ENCODE assay signal across 1 cellular context in genomic region chr7:90346326-90347125, GRCh38.
A peak's percentile ranks its signal among the peaks of the same experiment; 100 is the strongest.
TF ChIP-seq lines count a peak whose summit lies in the region.

Gene GTPBP10, plus strand, starts transcription at chr7:90346716. Its CDS starts 26 bp downstream, at chr7:90346742.

TF ChIP-seq in HepG2, 621 proteins besides CTCF, POLR2A, EP300 and RAD21 (continued from another document and continues in another):
- 0 out of 2 replicates have a peak, but pooled peaks have one; percentile 42 for TF ChIP-seq ZBED4 (CRISPR knock-in tag; IDR thresholded peaks at IDR 0.05; ENCODE audit: borderline replicate concordance)
- peak; percentile 80; the same call in 1 of the 2 replicates for TF ChIP-seq SIN3B (IDR thresholded peaks at IDR 0.05; ENCODE audit: low read length)
- TF ChIP-seq, protein P1, sequence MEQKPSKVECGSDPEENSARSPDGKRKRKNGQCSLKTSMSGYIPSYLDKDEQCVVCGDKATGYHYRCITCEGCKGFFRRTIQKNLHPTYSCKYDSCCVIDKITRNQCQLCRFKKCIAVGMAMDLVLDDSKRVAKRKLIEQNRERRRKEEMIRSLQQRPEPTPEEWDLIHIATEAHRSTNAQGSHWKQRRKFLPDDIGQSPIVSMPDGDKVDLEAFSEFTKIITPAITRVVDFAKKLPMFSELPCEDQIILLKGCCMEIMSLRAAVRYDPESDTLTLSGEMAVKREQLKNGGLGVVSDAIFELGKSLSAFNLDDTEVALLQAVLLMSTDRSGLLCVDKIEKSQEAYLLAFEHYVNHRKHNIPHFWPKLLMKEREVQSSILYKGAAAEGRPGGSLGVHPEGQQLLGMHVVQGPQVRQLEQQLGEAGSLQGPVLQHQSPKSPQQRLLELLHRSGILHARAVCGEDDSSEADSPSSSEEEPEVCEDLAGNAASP (CRISPR knock-in tag; IDR thresholded peaks at IDR 0.05; ENCODE audit: borderline replicate concordance) = peak; percentile 35; the same call in 1 of the 2 replicates
- no peak for TF ChIP-seq CREB3 (CRISPR knock-in tag; IDR thresholded peaks at IDR 0.05)
- TF ChIP-seq ZBTB42 (CRISPR knock-in tag; IDR thresholded peaks at IDR 0.05) = no peak
- no peak for TF ChIP-seq ZNF746 (CRISPR knock-in tag; IDR thresholded peaks at IDR 0.05)
- TF ChIP-seq ZNF225 (CRISPR knock-in tag; IDR thresholded peaks at IDR 0.05) = peak; percentile 90
- peak; percentile 46; the same call in 1 of the 2 replicates for TF ChIP-seq ZMYM2 (CRISPR knock-in tag; IDR thresholded peaks at IDR 0.05)
- TF ChIP-seq KDM2A (CRISPR knock-in tag; IDR thresholded peaks at IDR 0.05; ENCODE audit: borderline replicate concordance, low read depth) = peak; percentile 95
- TF ChIP-seq RXRA (CRISPR knock-in tag; IDR thresholded peaks at IDR 0.05) = peak; percentile 59; the same call in 1 of the 2 replicates
- 0 out of 2 replicates have a peak, but pooled peaks have one; percentile 20 for TF ChIP-seq MAZ (IDR thresholded peaks at IDR 0.05; ENCODE audit: borderline replicate concordance, low read depth, low read length)
- TF ChIP-seq MAZ (CRISPR knock-in tag; IDR thresholded peaks at IDR 0.05; ENCODE audit: low read depth) = no peak
- TF ChIP-seq ATF7-NPFF (CRISPR knock-in tag; IDR thresholded peaks at IDR 0.05; ENCODE audit: low read depth) = peak; percentile 92
- peak; percentile 41; the same call in 1 of the 2 replicates for TF ChIP-seq SRF (IDR thresholded peaks at IDR 0.05; ENCODE audit: low read depth, low read length)
- peak; percentile 77 for TF ChIP-seq ARNT2 (CRISPR knock-in tag; IDR thresholded peaks at IDR 0.05; ENCODE audit: low read depth)
- TF ChIP-seq KAT2B (IDR thresholded peaks at IDR 0.05; ENCODE audit: borderline replicate concordance, low read depth, low read length) = no peak
- peak; percentile 42; the same call in 1 of the 2 replicates for TF ChIP-seq GATA4 (IDR thresholded peaks at IDR 0.05; ENCODE audit: borderline replicate concordance, low read depth)
- TF ChIP-seq, protein P2, sequence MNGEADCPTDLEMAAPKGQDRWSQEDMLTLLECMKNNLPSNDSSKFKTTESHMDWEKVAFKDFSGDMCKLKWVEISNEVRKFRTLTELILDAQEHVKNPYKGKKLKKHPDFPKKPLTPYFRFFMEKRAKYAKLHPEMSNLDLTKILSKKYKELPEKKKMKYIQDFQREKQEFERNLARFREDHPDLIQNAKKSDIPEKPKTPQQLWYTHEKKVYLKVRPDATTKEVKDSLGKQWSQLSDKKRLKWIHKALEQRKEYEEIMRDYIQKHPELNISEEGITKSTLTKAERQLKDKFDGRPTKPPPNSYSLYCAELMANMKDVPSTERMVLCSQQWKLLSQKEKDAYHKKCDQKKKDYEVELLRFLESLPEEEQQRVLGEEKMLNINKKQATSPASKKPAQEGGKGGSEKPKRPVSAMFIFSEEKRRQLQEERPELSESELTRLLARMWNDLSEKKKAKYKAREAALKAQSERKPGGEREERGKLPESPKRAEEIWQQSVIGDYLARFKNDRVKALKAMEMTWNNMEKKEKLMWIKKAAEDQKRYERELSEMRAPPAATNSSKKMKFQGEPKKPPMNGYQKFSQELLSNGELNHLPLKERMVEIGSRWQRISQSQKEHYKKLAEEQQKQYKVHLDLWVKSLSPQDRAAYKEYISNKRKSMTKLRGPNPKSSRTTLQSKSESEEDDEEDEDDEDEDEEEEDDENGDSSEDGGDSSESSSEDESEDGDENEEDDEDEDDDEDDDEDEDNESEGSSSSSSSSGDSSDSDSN (CRISPR knock-in tag; IDR thresholded peaks at IDR 0.05) = peak; percentile 46; the same call in 1 of the 2 replicates
- TF ChIP-seq MBD4 (IDR thresholded peaks at IDR 0.05; ENCODE audit: borderline replicate concordance, low read length) = no peak
- TF ChIP-seq MTA1 (CRISPR knock-in tag; IDR thresholded peaks at IDR 0.05; ENCODE audit: borderline replicate concordance) = peak; percentile 69; the same call in 1 of the 2 replicates
- TF ChIP-seq HCFC1 (IDR thresholded peaks at IDR 0.05; ENCODE audit: low read depth, low read length) = peak; percentile 76
- no peak; the same call in 1 of the 2 replicates for TF ChIP-seq NR0B2 (CRISPR knock-in tag; IDR thresholded peaks at IDR 0.05)
- TF ChIP-seq MEIS1 (CRISPR knock-in tag; IDR thresholded peaks at IDR 0.05; ENCODE audit: borderline replicate concordance) = peak; percentile 78; the same call in 1 of the 2 replicates
- 0 out of 2 replicates have a peak, but pooled peaks have one; percentile 47 for TF ChIP-seq KLF13 (CRISPR knock-in tag; IDR thresholded peaks at IDR 0.05)
- TF ChIP-seq ZNF691 (CRISPR knock-in tag; IDR thresholded peaks at IDR 0.05; ENCODE audit: borderline replicate concordance, low read depth) = no peak; the same call in 1 of the 2 replicates
- peak; percentile 92; the same call in 1 of the 2 replicates for TF ChIP-seq ZIK1 (CRISPR knock-in tag; IDR thresholded peaks at IDR 0.05; ENCODE audit: borderline replicate concordance, low read depth)
- TF ChIP-seq PHF8 (CRISPR knock-in tag; IDR thresholded peaks at IDR 0.05) = peak; percentile 92
- peak; percentile 43; the same call in 1 of the 2 replicates for TF ChIP-seq ZNF616 (CRISPR knock-in tag; IDR thresholded peaks at IDR 0.05; ENCODE audit: low read depth)
- peak; percentile 98 for TF ChIP-seq CREB1 (IDR thresholded peaks at IDR 0.05)
- peak; percentile 100 for TF ChIP-seq CREB1 (CRISPR knock-in tag; IDR thresholded peaks at IDR 0.05)
- peak; percentile 88; the same call in 1 of the 2 replicates for TF ChIP-seq CSRNP1 (CRISPR knock-in tag; IDR thresholded peaks at IDR 0.05)
- TF ChIP-seq MXD3 (CRISPR knock-in tag; IDR thresholded peaks at IDR 0.05) = peak; percentile 68; the same call in 1 of the 2 replicates
- TF ChIP-seq, protein P3, sequence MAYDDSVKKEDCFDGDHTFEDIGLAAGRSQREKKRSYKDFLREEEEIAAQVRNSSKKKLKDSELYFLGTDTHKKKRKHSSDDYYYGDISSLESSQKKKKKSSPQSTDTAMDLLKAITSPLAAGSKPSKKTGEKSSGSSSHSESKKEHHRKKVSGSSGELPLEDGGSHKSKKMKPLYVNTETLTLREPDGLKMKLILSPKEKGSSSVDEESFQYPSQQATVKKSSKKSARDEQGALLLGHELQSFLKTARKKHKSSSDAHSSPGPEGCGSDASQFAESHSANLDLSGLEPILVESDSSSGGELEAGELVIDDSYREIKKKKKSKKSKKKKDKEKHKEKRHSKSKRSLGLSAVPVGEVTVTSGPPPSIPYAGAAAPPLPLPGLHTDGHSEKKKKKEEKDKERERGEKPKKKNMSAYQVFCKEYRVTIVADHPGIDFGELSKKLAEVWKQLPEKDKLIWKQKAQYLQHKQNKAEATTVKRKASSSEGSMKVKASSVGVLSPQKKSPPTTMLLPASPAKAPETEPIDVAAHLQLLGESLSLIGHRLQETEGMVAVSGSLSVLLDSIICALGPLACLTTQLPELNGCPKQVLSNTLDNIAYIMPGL (CRISPR knock-in tag; IDR thresholded peaks at IDR 0.05; ENCODE audit: borderline replicate concordance in 1 of 2, low read depth in 1 of 2) = peak; percentile 89 to 91; a peak in 3 of 4 replicates
- TF ChIP-seq, protein P4, sequence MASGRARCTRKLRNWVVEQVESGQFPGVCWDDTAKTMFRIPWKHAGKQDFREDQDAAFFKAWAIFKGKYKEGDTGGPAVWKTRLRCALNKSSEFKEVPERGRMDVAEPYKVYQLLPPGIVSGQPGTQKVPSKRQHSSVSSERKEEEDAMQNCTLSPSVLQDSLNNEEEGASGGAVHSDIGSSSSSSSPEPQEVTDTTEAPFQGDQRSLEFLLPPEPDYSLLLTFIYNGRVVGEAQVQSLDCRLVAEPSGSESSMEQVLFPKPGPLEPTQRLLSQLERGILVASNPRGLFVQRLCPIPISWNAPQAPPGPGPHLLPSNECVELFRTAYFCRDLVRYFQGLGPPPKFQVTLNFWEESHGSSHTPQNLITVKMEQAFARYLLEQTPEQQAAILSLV (CRISPR knock-in tag; IDR thresholded peaks at IDR 0.05; ENCODE audit: borderline replicate concordance) = peak; percentile 78; the same call in 1 of the 2 replicates
- TF ChIP-seq ZNF17 (CRISPR knock-in tag; IDR thresholded peaks at IDR 0.05) = no peak
- no peak for TF ChIP-seq NCOA5 (CRISPR knock-in tag; IDR thresholded peaks at IDR 0.05)
- TF ChIP-seq MED8 (CRISPR knock-in tag; IDR thresholded peaks at IDR 0.05; ENCODE audit: insufficient replicate concordance) = no peak
- no peak for TF ChIP-seq TCF7 (IDR thresholded peaks at IDR 0.05; ENCODE audit: low read depth)
- no peak for TF ChIP-seq ZNF660 (CRISPR knock-in tag; IDR thresholded peaks at IDR 0.05; ENCODE audit: borderline replicate concordance, low read depth)
- TF ChIP-seq SP1 (IDR thresholded peaks at IDR 0.05) = no peak
- TF ChIP-seq SP1 (CRISPR knock-in tag; IDR thresholded peaks at IDR 0.05) = peak; percentile 78
- TF ChIP-seq TAF1 (CRISPR knock-in tag; IDR thresholded peaks at IDR 0.05) = peak; percentile 88
- no peak; the same call in 1 of the 2 replicates for TF ChIP-seq TEF (CRISPR knock-in tag; IDR thresholded peaks at IDR 0.05)
- TF ChIP-seq, protein P5, sequence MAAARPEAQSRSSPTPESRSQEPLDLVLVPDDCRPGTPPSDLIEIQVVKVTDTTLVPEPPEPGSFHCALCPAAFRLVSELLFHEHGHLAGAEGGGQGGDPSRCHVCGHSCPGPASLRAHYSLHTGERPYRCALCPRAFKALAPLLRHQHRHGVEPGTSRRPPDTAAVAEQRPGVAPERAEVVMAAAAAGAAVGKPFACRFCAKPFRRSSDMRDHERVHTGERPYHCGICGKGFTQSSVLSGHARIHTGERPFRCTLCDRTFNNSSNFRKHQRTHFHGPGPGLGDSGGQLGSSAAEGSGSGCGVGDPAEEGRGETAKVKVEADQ (CRISPR knock-in tag; IDR thresholded peaks at IDR 0.05; ENCODE audit: borderline replicate concordance) = peak; percentile 55; the same call in 1 of the 2 replicates
- peak; percentile 96 for TF ChIP-seq ZFY (CRISPR knock-in tag; IDR thresholded peaks at IDR 0.05)
- TF ChIP-seq SAFB2 (CRISPR knock-in tag; IDR thresholded peaks at IDR 0.05; ENCODE audit: borderline replicate concordance, low read depth) = 0 out of 2 replicates have a peak, but pooled peaks have one; percentile 49
- TF ChIP-seq ZNF619 (CRISPR knock-in tag; IDR thresholded peaks at IDR 0.05) = no peak
